ENCODE assay signal across 7 cellular contexts in genomic region chr12:122891661-122892525, GRCh38. TPM values are rescaled to one million over a fixed set of nuclear protein-coding genes. Genes with fewer than 3 reads are reported as not detected.
DNase-seq lines count a peak whose midpoint lies in the region; ATAC-seq and TF ChIP-seq lines count a peak whose summit lies in the region.

No MANE protein-coding gene starts in this region.

- H3K27me3 ChIP-seq in adipocyte (replicated peaks; ENCODE audit: control insufficient read depth, insufficient read depth, low read length) (no peaks in the 10 kb centered on the region), thoracic aorta (replicated peaks; ENCODE audit: insufficient read depth) (no peaks in the 10 kb centered on the region)

- no peak for TF ChIP-seq CTCF in thoracic aorta (IDR thresholded peaks at IDR 0.05)

- H3K9me3 ChIP-seq in adipocyte (ENCODE audit: control insufficient read depth, low read length): no peaks in the 10 kb centered on the region
- H3K9me3 ChIP-seq in thoracic aorta: no peaks in the 10 kb centered on the region

- peak; percentile 64 for DNase-seq in HuH-7 (ENCODE audit: low spot score)
- peak; percentile 74 for DNase-seq in adipocyte (ENCODE audit: low read depth)
- DNase-seq in iris pigment epithelial cell (ENCODE audit: low read depth): peak; percentile 74
- no peak for DNase-seq in thoracic aorta (ENCODE audit: low spot score)
- no peak for DNase-seq in NCI-H345 treated with DMSO at 0.1 percent for 48 hours (lab: John Stamatoyannopoulos, UW; ENCODE audit: unreplicated experiment)
- no peak for DNase-seq in cerebellum (ENCODE audit: low spot score)
- no peak for DNase-seq in NCI-H2081 treated with DMSO at 0.1 percent for 48 hours (lab: John Stamatoyannopoulos, UW)

- ATAC-seq in thoracic aorta (ENCODE audit: insufficient number of reproducible peaks, low FRiP score, low read depth): no peak

- peak overlapping the region; percentile 69 for H3K4me3 ChIP-seq in adipocyte (ENCODE audit: low read length)
- H3K4me3 ChIP-seq in thoracic aorta: peak overlapping the region; percentile 58

- H3K9ac ChIP-seq in adipocyte (ENCODE audit: low read length): peak overlapping the region; percentile 53

- H3K36me3 ChIP-seq in adipocyte (ENCODE audit: control insufficient read depth, insufficient read depth, low read length, severe bottlenecking) (no peaks in the 10 kb centered on the region), thoracic aorta (no peaks in the 10 kb centered on the region)

- H3K4me1 ChIP-seq in adipocyte (ENCODE audit: control insufficient read depth, insufficient read depth, low read length) (peaks cover 44% of the 10 kb centered on the region), thoracic aorta (ENCODE audit: control insufficient read depth in 1 of 2, low read depth in 2 of 2) (peaks cover 55 to 77% of the 10 kb centered on the region in 2 donors)

- peak overlapping the region; percentile 84 to 89 for H3K27ac ChIP-seq in thoracic aorta

RNA-seq across cellular contexts. Expression of gene VPS37B, which starts 4.0 kb away (rescaled TPM):
- total RNA-seq in thoracic aorta (10 to 100 TPM; 30.9 to 50.1 TPM), cerebellum (17.6 TPM)

RNA-seq across cellular contexts. Expression of gene HIP1R, which starts 56.6 kb away (rescaled TPM):
- total RNA-seq in thoracic aorta (100 to 1,000 TPM; 109 to 131 TPM), cerebellum (60.3 TPM)

Comparison
In these comparisons a context has a peak if more than half of its experiments do, and no peak if none do; other contexts are left out.
1. DNase-seq: peak in HuH-7 (single experiment), adipocyte (single experiment) and iris pigment epithelial cell (single experiment); none in thoracic aorta (single experiment), NCI-H345 treated with DMSO at 0.1 percent for 48 hours (single experiment), cerebellum (single experiment) and NCI-H2081 treated with DMSO at 0.1 percent for 48 hours (single experiment).